Comparison of ENCODE assay signal across 8 cellular contexts in the genomic region with DNA sequence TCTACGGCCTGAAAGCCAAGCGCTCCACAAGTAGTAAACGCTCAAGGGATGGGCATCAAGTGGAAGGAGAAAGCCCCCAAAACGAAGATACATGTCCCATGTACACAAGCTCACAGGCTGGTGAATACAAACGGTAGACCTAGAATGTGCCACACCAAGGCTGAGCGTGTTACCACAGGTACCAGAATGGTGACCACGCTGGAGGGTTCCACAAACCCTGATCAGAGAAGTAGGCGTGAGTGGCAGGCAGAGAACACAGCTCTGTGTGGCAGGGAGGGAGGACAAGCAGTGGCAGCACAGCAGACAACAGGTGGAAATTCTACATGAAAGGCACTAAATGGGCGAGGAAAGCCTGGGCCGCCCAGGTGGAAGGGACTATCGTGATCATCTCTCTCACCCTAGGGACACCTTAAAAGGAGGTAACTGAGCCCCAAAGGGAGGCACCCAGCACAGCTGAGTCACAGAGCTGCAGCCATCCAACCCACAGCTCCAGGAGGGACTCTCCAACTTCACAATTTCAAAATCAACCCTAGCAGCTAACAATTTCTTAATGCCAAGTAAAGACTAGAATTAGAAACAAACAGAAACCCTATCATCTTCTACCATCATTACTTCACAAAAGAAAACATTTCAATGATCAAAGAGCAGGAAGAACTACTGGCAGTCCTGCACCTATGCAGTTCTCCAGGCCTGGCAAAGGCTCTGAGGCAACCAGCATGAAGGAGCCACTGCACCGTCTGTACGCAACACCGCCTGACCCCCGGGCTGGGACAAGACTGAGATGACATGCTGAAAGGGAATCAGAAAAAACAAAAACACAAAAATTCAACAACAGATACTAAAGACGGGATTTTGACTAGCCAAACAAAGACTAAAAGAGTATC. TPM values are rescaled to one million over a fixed set of nuclear protein-coding genes. Genes with fewer than 3 reads are reported as not detected.
DNase-seq lines count a peak whose midpoint lies in the region; ATAC-seq, FAIRE-seq and TF ChIP-seq lines count a peak whose summit lies in the region.
"Not testable (repeated sequence)": the region's sequence is repeated elsewhere in the genome, so short reads cannot be mapped to it uniquely, and the experiment has no call there.

No MANE protein-coding gene starts in this region.

- no CpG with 5 or more reads among the region's 16 CpGs for WGBS in K562 (ENCODE audit: insufficient coverage, low coverage, missing lambda C conversion rate)

- POLR2A ChIA-PET in T-cell (lab: Charles Lee); activated CD8-positive, alpha-beta T cell treated with anti-CD3 and anti-CD28 coated beads for 36 hours (lab: Charles Lee); K562 (lab: Yijun Ruan, JAX); naive thymus-derived CD4-positive, alpha-beta T cell (lab: Charles Lee): not testable (repeated sequence)

- H3K79me2 ChIP-seq in K562 (ENCODE audit: control insufficient read depth, insufficient read depth, low read length), result not testable (repeated sequence)

- not testable (repeated sequence) for H3K9ac ChIP-seq in K562 (ENCODE audit: insufficient read depth in 1 of 2, low read depth in 2 of 2, low read length in 2 of 2)

- not testable (repeated sequence) for H3K36me3 Mint-ChIP-seq in CD4-positive, CD25-positive, alpha-beta regulatory T cell; T-cell; activated CD8-positive, alpha-beta T cell treated with anti-CD3 and anti-CD28 coated beads for 36 hours (ENCODE audit: low read depth); activated T-helper 17 cell treated with anti-CD3 and anti-CD28 coated beads, Interleukin-2, amount 50 U/mL, for 72 hours (ENCODE audit: low read depth); naive thymus-derived CD4-positive, alpha-beta T cell

- not testable (repeated sequence) for H3K4me1 Mint-ChIP-seq in CD4-positive, CD25-positive, alpha-beta regulatory T cell; T-cell; activated CD8-positive, alpha-beta T cell treated with anti-CD3 and anti-CD28 coated beads for 36 hours (ENCODE audit: low read depth); activated T-helper 17 cell treated with anti-CD3 and anti-CD28 coated beads, Interleukin-2, amount 50 U/mL, for 72 hours; naive thymus-derived CD4-positive, alpha-beta T cell

- H2AFZ ChIP-seq in K562 (ENCODE audit: low read depth, low read length), result not testable (repeated sequence)

- H3K27ac ChIP-seq in CD4-positive, CD25-positive, alpha-beta regulatory T cell (ENCODE audit: insufficient read depth, low read length, poor library complexity, severe bottlenecking); K562 (ENCODE audit: extremely low read depth, low read depth, low read length); naive thymus-derived CD4-positive, alpha-beta T cell (ENCODE audit: low read depth, low read length): not testable (repeated sequence)

- intact Hi-C loops in activated CD8-positive, alpha-beta T cell treated with anti-CD3 and anti-CD28 coated beads for 36 hours (cut with micrococcal nuclease); K562 (cut with micrococcal nuclease); naive thymus-derived CD4-positive, alpha-beta T cell (cut with micrococcal nuclease): not testable (repeated sequence)

- H3K4me3 ChIP-seq in CD4-positive, CD25-positive, alpha-beta regulatory T cell (ENCODE audit: low read depth, low read length); K562; naive thymus-derived CD4-positive, alpha-beta T cell (ENCODE audit: low read length): not testable (repeated sequence)

- not testable (repeated sequence) for H3K27me3 Mint-ChIP-seq in CD4-positive, CD25-positive, alpha-beta regulatory T cell; T-cell; activated CD8-positive, alpha-beta T cell treated with anti-CD3 and anti-CD28 coated beads for 36 hours; activated T-helper 17 cell treated with anti-CD3 and anti-CD28 coated beads, Interleukin-2, amount 50 U/mL, for 72 hours; naive thymus-derived CD4-positive, alpha-beta T cell

- H3K4me1 ChIP-seq in CD4-positive, CD25-positive, alpha-beta regulatory T cell (ENCODE audit: control insufficient read depth, insufficient read depth, low read length, poor library complexity, severe bottlenecking); K562 (replicated peaks in 1 of 2; ENCODE audit: control insufficient read depth in 2 of 2, insufficient read depth in 2 of 2, low read length in 2 of 2); naive thymus-derived CD4-positive, alpha-beta T cell (ENCODE audit: control insufficient read depth in 2 of 2, insufficient read depth in 2 of 2, low read length in 2 of 2): not testable (repeated sequence)

- not testable (repeated sequence) for TF ChIP-seq POLR2A in K562 (conservative IDR thresholded peaks at IDR 0.05)

- not testable (repeated sequence) for H3K4me3 Mint-ChIP-seq in CD4-positive, CD25-positive, alpha-beta regulatory T cell; T-cell; activated CD8-positive, alpha-beta T cell treated with anti-CD3 and anti-CD28 coated beads for 36 hours; activated T-helper 17 cell treated with anti-CD3 and anti-CD28 coated beads, Interleukin-2, amount 50 U/mL, for 72 hours; naive thymus-derived CD4-positive, alpha-beta T cell

- not testable (repeated sequence) for H3K9me3 Mint-ChIP-seq in CD4-positive, CD25-positive, alpha-beta regulatory T cell; T-cell; activated CD8-positive, alpha-beta T cell treated with anti-CD3 and anti-CD28 coated beads for 36 hours; activated T-helper 17 cell treated with anti-CD3 and anti-CD28 coated beads, Interleukin-2, amount 50 U/mL, for 72 hours; naive thymus-derived CD4-positive, alpha-beta T cell

- DNase-seq in CD4-positive, CD25-positive, alpha-beta regulatory T cell; T-cell; activated CD8-positive, alpha-beta T cell treated with anti-CD3 and anti-CD28 coated beads for 36 hours; K562 (ENCODE audit: extremely low read depth in 1 of 4, low spot score in 3 of 4); naive thymus-derived CD4-positive, alpha-beta T cell; stimulated activated naive CD8-positive, alpha-beta T cell treated with anti-CD3 and anti-CD28 coated beads, Interleukin-15, Interleukin-2, amounts not matched to agents 100 U/mL and 50 U/mL, for 24 hours: not testable (repeated sequence)

- not testable (repeated sequence) for H4K20me1 ChIP-seq in K562 (replicated peaks; ENCODE audit: control insufficient read depth, insufficient read depth, low read length)

- not testable (repeated sequence) for H3K9me3 ChIP-seq in CD4-positive, CD25-positive, alpha-beta regulatory T cell (ENCODE audit: control insufficient read depth in 2 of 2, low read length in 2 of 2); K562 (replicated peaks; ENCODE audit: control insufficient read depth, insufficient read depth, low read depth, low read length); naive thymus-derived CD4-positive, alpha-beta T cell (ENCODE audit: control insufficient read depth in 2 of 3, low read length in 3 of 3)

- not testable (repeated sequence) for FAIRE-seq in K562 (lab: Jason Lieb, UNC)

- H3K4me2 ChIP-seq in K562 (ENCODE audit: insufficient read depth, low read length), result not testable (repeated sequence)

- not testable (repeated sequence) for TF ChIP-seq EP300 in K562 (IDR thresholded peaks at IDR 0.05; ENCODE audit: low read length)

- not testable (repeated sequence) for TF ChIP-seq CTCF in activated CD8-positive, alpha-beta T cell treated with anti-CD3 and anti-CD28 coated beads for 36 hours (IDR thresholded peaks at IDR 0.05); K562 (IDR thresholded peaks at IDR 0.05 in 2 of 3, conservative IDR thresholded peaks at IDR 0.05 in 1 of 3; ENCODE audit: insufficient read depth in 2 of 3, low read depth in 1 of 3, low read length in 3 of 3)

- ATAC-seq in CD4-positive, CD25-positive, alpha-beta regulatory T cell (ENCODE audit: low read depth in 2 of 2), result peak; percentile 70 to 77
- ATAC-seq in GM18868 (IDR thresholded peaks at IDR 0.05; ENCODE audit: unreplicated experiment) (peak; percentile 43), T-cell (replicated peaks in 1 of 4) (peak; percentile 77 to 90 (median 86)), K562 (peak; percentile 7; the same call in 1 of the 3 replicates)
- ATAC-seq in activated CD8-positive, alpha-beta T cell treated with anti-CD3 and anti-CD28 coated beads for 36 hours, result peak; percentile 96
- ATAC-seq in activated T-helper 17 cell treated with anti-CD3 and anti-CD28 coated beads, Interleukin-2, amount 50 U/mL, for 72 hours (replicated peaks), result peak; percentile 97
- ATAC-seq in naive thymus-derived CD4-positive, alpha-beta T cell, result peak; percentile 88
- peak; percentile 95 for ATAC-seq in stimulated activated naive CD8-positive, alpha-beta T cell treated with anti-CD3 and anti-CD28 coated beads, Interleukin-15, Interleukin-2, amounts not matched to agents 100 U/mL and 50 U/mL, for 24 hours

- BruUV-seq in K562 (replicated peaks; lab: Mats Ljungman, UMichigan), result TSS peak; percentile 42

- H3K27me3 ChIP-seq in CD4-positive, CD25-positive, alpha-beta regulatory T cell (ENCODE audit: control insufficient read depth, insufficient read depth, low read length); K562 (ENCODE audit: control insufficient read depth in 2 of 2, insufficient read depth in 2 of 2, low read length in 2 of 2); naive thymus-derived CD4-positive, alpha-beta T cell (ENCODE audit: control insufficient read depth in 2 of 2, insufficient read depth in 2 of 2, low read length in 2 of 2): not testable (repeated sequence)

- CTCF ChIA-PET in T-cell (lab: Charles Lee); activated CD8-positive, alpha-beta T cell treated with anti-CD3 and anti-CD28 coated beads for 36 hours (lab: Charles Lee); K562 (lab: Yijun Ruan, JAX; ENCODE audit: low intra/inter-chr PET ratio); naive thymus-derived CD4-positive, alpha-beta T cell (lab: Charles Lee): not testable (repeated sequence)

- H3K9me1 ChIP-seq in K562 (ENCODE audit: control insufficient read depth, insufficient read depth, low read length), result not testable (repeated sequence)

- H3K27ac Mint-ChIP-seq in CD4-positive, CD25-positive, alpha-beta regulatory T cell; T-cell; activated CD8-positive, alpha-beta T cell treated with anti-CD3 and anti-CD28 coated beads for 36 hours; activated T-helper 17 cell treated with anti-CD3 and anti-CD28 coated beads, Interleukin-2, amount 50 U/mL, for 72 hours; naive thymus-derived CD4-positive, alpha-beta T cell: not testable (repeated sequence)

- not testable (repeated sequence) for TF ChIP-seq RAD21 in K562 (CRISPR knock-in tag; conservative IDR thresholded peaks at IDR 0.05 in 1 of 2, IDR thresholded peaks at IDR 0.05 in 1 of 2)

- in situ Hi-C loops in K562 (cut with MboI), result loop anchor here (5.0 kb wide), 1 partner anchor 48 kb away; no protein-coding TSS in a partner anchor

- not testable (repeated sequence) for H3K36me3 ChIP-seq in CD4-positive, CD25-positive, alpha-beta regulatory T cell (ENCODE audit: control insufficient read depth, insufficient read depth, low read length); K562 (ENCODE audit: control insufficient read depth, insufficient read depth, low read length); naive thymus-derived CD4-positive, alpha-beta T cell (ENCODE audit: control insufficient read depth in 2 of 3, insufficient read depth in 3 of 3, low read length in 3 of 3)

RNA-seq across cellular contexts. Expression of gene TMEM191C, which starts 32.7 kb away (rescaled TPM):
- total RNA-seq in CD4-positive, CD25-positive, alpha-beta regulatory T cell, result 4.1 TPM
- 1 to 10 TPM in 3 of 4 donors, under 1 TPM in 1; 0.72 to 2.7 (median 1.3) TPM for polyA plus RNA-seq in CD4-positive, CD25-positive, alpha-beta regulatory T cell
- total RNA-seq in T-cell, result 10 to 100 TPM in 1 of 5 donors, 1 to 10 TPM in 4; 2.6 to 10.3 (median 5.4) TPM
- total RNA-seq in activated CD8-positive, alpha-beta T cell treated with anti-CD3 and anti-CD28 coated beads for 36 hours, result 1 to 10 TPM; 1.7 to 2.7 TPM
- total RNA-seq in activated T-helper 17 cell treated with anti-CD3 and anti-CD28 coated beads, Interleukin-2, amount 50 U/mL, for 72 hours, result 1 to 10 TPM in 1 of 2 donors, under 1 TPM in 1; 0.82 to 5.2 TPM
- total RNA-seq in K562 (2011; cell fraction: chromatin; rRNA removed; ENCODE audit: low replicate concordance), result 5.4 and 9.0 TPM in 2 replicates
- 9.5 and 10.3 TPM in 2 replicates for total RNA-seq in K562 (2011; cell fraction: nucleolus; rRNA removed)
- total RNA-seq in K562 (2011; cell fraction: nucleoplasm; rRNA removed), result 7.1 and 8.9 TPM in 2 replicates
- total RNA-seq in K562 (2014; rRNA removed), result 3.4 and 4.6 TPM in 2 replicates
- total RNA-seq in K562 (2014; rRNA removed; fragmentation: Illumina TruSeq; extraction: Trizol), result 0.41 and 0.84 TPM in 2 replicates
- 1.1 and 1.6 TPM in 2 replicates for total RNA-seq in K562 (2015; rRNA removed; fragmentation: Illumina TruSeq; extraction: Trizol)
- 5.8 and 7.1 TPM in 2 replicates for total RNA-seq in K562 (2021)
- polyA plus RNA-seq in K562 (2011; rRNA removed), result 2.1 and 3.1 TPM in 2 replicates
- polyA plus RNA-seq in K562 (2011; cell fraction: cytosol; rRNA removed), result 5.0 and 11.5 TPM in 2 replicates
- 13.1 and 16.7 TPM in 2 replicates for polyA plus RNA-seq in K562 (2011; cell fraction: nucleus; rRNA removed)
- polyA plus RNA-seq in K562 (2012), result 5.2 and 9.2 TPM in 2 replicates
- polyA plus RNA-seq in K562 (2014; fragmentation: Illumina TruSeq; extraction: Trizol), result 0.82 and 1.1 TPM in 2 replicates
- under 1 TPM; 0.15 to 0.28 TPM for polyA plus RNA-seq in K562 (2014; fragmentation: Nextera tagmentation; extraction: Ambion mirVana)
- polyA plus RNA-seq in K562 (2014; rRNA removed), result 4.0 and 6.5 TPM in 2 replicates
- polyA minus RNA-seq in K562 (2011; rRNA and poly(A)+ RNA removed), result 0.46 and 0.93 TPM in 2 replicates
- 2.4 and 4.9 TPM in 2 replicates for polyA minus RNA-seq in K562 (2011; cell fraction: cytosol; rRNA and poly(A)+ RNA removed)
- polyA minus RNA-seq in K562 (2011; cell fraction: nucleus; rRNA and poly(A)+ RNA removed), result 2.4 and 3.0 TPM in 2 replicates
- 1 to 10 TPM; 1.3 to 7.3 (median 3.7) TPM for total RNA-seq in naive thymus-derived CD4-positive, alpha-beta T cell
- polyA plus RNA-seq in naive thymus-derived CD4-positive, alpha-beta T cell, result 1 to 10 TPM in 1 of 2 donors, under 1 TPM in 1; 0.51 to 2.3 TPM

RNA-seq across cellular contexts. Expression of gene RIMBP3C, which starts 51.4 kb away (rescaled TPM):
- 0.47 TPM for total RNA-seq in CD4-positive, CD25-positive, alpha-beta regulatory T cell
- polyA plus RNA-seq in CD4-positive, CD25-positive, alpha-beta regulatory T cell, result under 1 TPM in 3 of 4 donors, not detected in 1; 0.38 to 0.87 (median 0.52) TPM
- total RNA-seq in T-cell (1 to 10 TPM in 3 of 5 donors, not detected in 2; 2.8 to 4.7 (median 3.9) TPM), K562 (2014; rRNA removed) (0.65 and 0.77 TPM in 2 replicates), K562 (2014; rRNA removed; fragmentation: Illumina TruSeq; extraction: Trizol) (0.06 and 0.15 TPM in 2 replicates), K562 (2015; rRNA removed; fragmentation: Illumina TruSeq; extraction: Trizol) (0.25 and 0.34 TPM in 2 replicates), K562 (2021) (0.89 and 0.98 TPM in 2 replicates)
- total RNA-seq in activated CD8-positive, alpha-beta T cell treated with anti-CD3 and anti-CD28 coated beads for 36 hours, result under 1 TPM in 1 of 2 experiments, not detected in 1; 0.20 TPM
- total RNA-seq in activated T-helper 17 cell treated with anti-CD3 and anti-CD28 coated beads, Interleukin-2, amount 50 U/mL, for 72 hours, result under 1 TPM; 0.06 to 0.19 TPM
- total RNA-seq in K562 (2011; cell fraction: chromatin; rRNA removed; ENCODE audit: low replicate concordance), result 0.79 and 1.6 TPM in 2 replicates
- total RNA-seq in K562 (2011; cell fraction: nucleolus; rRNA removed), result 2.1 and 2.3 TPM in 2 replicates
- 1.0 TPM in 1 of 2 replicates, not detected in the other for total RNA-seq in K562 (2011; cell fraction: nucleoplasm; rRNA removed)
- polyA plus RNA-seq in K562 (2011; rRNA removed) (0.13 and 0.19 TPM in 2 replicates), K562 (2014; fragmentation: Illumina TruSeq; extraction: Trizol) (0.09 and 0.26 TPM in 2 replicates), K562 (2014; fragmentation: Nextera tagmentation; extraction: Ambion mirVana) (not detected), K562 (2014; rRNA removed) (0.17 TPM in 1 of 2 replicates, not detected in the other)
- polyA plus RNA-seq in K562 (2011; cell fraction: cytosol; rRNA removed), result 0.06 TPM in 1 of 2 replicates, not detected in the other
- polyA plus RNA-seq in K562 (2011; cell fraction: nucleus; rRNA removed), result 0.16 and 0.41 TPM in 2 replicates
- polyA plus RNA-seq in K562 (2012), result 0.75 and 0.85 TPM in 2 replicates
- 0.60 and 0.90 TPM in 2 replicates for polyA minus RNA-seq in K562 (2011; rRNA and poly(A)+ RNA removed)
- polyA minus RNA-seq in K562 (2011; cell fraction: cytosol; rRNA and poly(A)+ RNA removed), result 1.2 and 2.5 TPM in 2 replicates
- polyA minus RNA-seq in K562 (2011; cell fraction: nucleus; rRNA and poly(A)+ RNA removed), result 2.3 and 4.4 TPM in 2 replicates
- 1 to 10 TPM in 2 of 5 experiments, under 1 TPM in 3; 0.27 to 4.4 (median 0.77) TPM for total RNA-seq in naive thymus-derived CD4-positive, alpha-beta T cell
- polyA plus RNA-seq in naive thymus-derived CD4-positive, alpha-beta T cell, result 1 to 10 TPM in 1 of 2 donors, under 1 TPM in 1; 0.22 to 1.4 TPM

Comparison
In these comparisons a context has a peak if more than half of its experiments do, and no peak if none do; other contexts are left out.
1. ATAC-seq: peak in every context shown above with its lines; median percentile 97 in activated T-helper 17 cell treated with anti-CD3 and anti-CD28 coated beads, Interleukin-2, amount 50 U/mL, for 72 hours; 96 in activated CD8-positive, alpha-beta T cell treated with anti-CD3 and anti-CD28 coated beads for 36 hours; 95 in stimulated activated naive CD8-positive, alpha-beta T cell treated with anti-CD3 and anti-CD28 coated beads, Interleukin-15, Interleukin-2, amounts not matched to agents 100 U/mL and 50 U/mL, for 24 hours; 88 in naive thymus-derived CD4-positive, alpha-beta T cell; 86 in T-cell; 74 in CD4-positive, CD25-positive, alpha-beta regulatory T cell; 43 in GM18868; 7 in K562.